8 cellular contexts compared by ENCODE assay signal in genomic region chr3:12483364-12483763, GRCh38. TPM values are rescaled to one million over a fixed set of nuclear protein-coding genes. Genes with fewer than 3 reads are reported as not detected.
DNase-seq lines count a peak whose midpoint lies in the region; ATAC-seq and TF ChIP-seq lines count a peak whose summit lies in the region.

No MANE protein-coding gene starts in this region.

- H3K4me1 ChIP-seq in DND-41 (ENCODE audit: insufficient read depth, low read length) (peaks cover 52% of the 10 kb centered on the region), Loucy (ENCODE audit: insufficient read depth, low read length, poor library complexity, severe bottlenecking) (peaks cover 34% of the 10 kb centered on the region)

- peak overlapping the region; percentile 86 for H3K4me2 ChIP-seq in DND-41 (ENCODE audit: insufficient read depth, low read length)
- H3K4me2 ChIP-seq in Loucy (ENCODE audit: low read depth, low read length, poor library complexity, severe bottlenecking) = peak overlapping the region; percentile 96

- H3K4me1 Mint-ChIP-seq in natural killer cell treated with Interleukin-12 subunit alpha and Interleukin-12 subunit beta and Interleukin-15 and Interleukin-18, amount 100 ng/mL, for 72 hours (ENCODE audit: low read depth in 2 of 2) = peaks cover 22 to 40% of the 10 kb centered on the region in 2 donors

- H3K36me3 ChIP-seq in DND-41 (ENCODE audit: insufficient read depth, low read length) (peaks cover 12% of the 10 kb centered on the region; the same call in 1 of the 2 replicates), Loucy (ENCODE audit: insufficient read depth, low read length) (no peaks in the 10 kb centered on the region)

- no peaks in the 10 kb centered on the region for H3F3A ChIP-seq in Loucy (ENCODE audit: low read depth)

- peaks cover 48% of the 10 kb centered on the region for H3K79me2 ChIP-seq in DND-41 (ENCODE audit: insufficient read depth, low read length)
- H3K79me2 ChIP-seq in Loucy (ENCODE audit: insufficient read depth, low read length) = peaks cover 13% of the 10 kb centered on the region

- no peaks in the 10 kb centered on the region for H3K36me3 Mint-ChIP-seq in natural killer cell treated with Interleukin-12 subunit alpha and Interleukin-12 subunit beta and Interleukin-15 and Interleukin-18, amount 100 ng/mL, for 72 hours

- H3K9me2 ChIP-seq in Loucy (replicated peaks; ENCODE audit: low read depth, low read length) = no peaks in the 10 kb centered on the region

- no peaks in the 10 kb centered on the region for H3K27me3 Mint-ChIP-seq in natural killer cell treated with Interleukin-12 subunit alpha and Interleukin-12 subunit beta and Interleukin-15 and Interleukin-18, amount 100 ng/mL, for 72 hours

- no peak for ATAC-seq in DND-41 (ENCODE audit: insufficient read depth, low read depth)
- no peak for ATAC-seq in natural killer cell treated with Interleukin-12 subunit alpha and Interleukin-12 subunit beta and Interleukin-15 and Interleukin-18, amount 100 ng/mL, for 72 hours
- ATAC-seq in GM18519 (IDR thresholded peaks at IDR 0.05; ENCODE audit: low FRiP score, unreplicated experiment) = no peak
- no peak for ATAC-seq in HG02970 (IDR thresholded peaks at IDR 0.05; ENCODE audit: low FRiP score, unreplicated experiment)

- DNase-seq in DND-41 = no peak
- DNase-seq in caudate nucleus (lab: John Stamatoyannopoulos, UW) = peak in 2 of 61 donors; percentile 10 to 38
- DNase-seq in natural killer cell treated with Interleukin-12 subunit alpha and Interleukin-12 subunit beta and Interleukin-15 and Interleukin-18, amount 100 ng/mL, for 72 hours (ENCODE audit: low spot score) = no peak
- DNase-seq in NCI-H1930 (lab: John Stamatoyannopoulos, UW) = no peak
- no peak for DNase-seq in foreskin melanocyte

- no peaks in the 10 kb centered on the region for H3K27me3 ChIP-seq in DND-41 (ENCODE audit: insufficient read depth, low read length, poor library complexity)
- H3K27me3 ChIP-seq in Loucy (ENCODE audit: insufficient read depth, low read length, poor library complexity, severe bottlenecking) = no peaks in the 10 kb centered on the region

- H3K9me3 Mint-ChIP-seq in natural killer cell treated with Interleukin-12 subunit alpha and Interleukin-12 subunit beta and Interleukin-15 and Interleukin-18, amount 100 ng/mL, for 72 hours = no peaks in the 10 kb centered on the region

- peak overlapping the region; percentile 93 to 95 for H3K27ac Mint-ChIP-seq in natural killer cell treated with Interleukin-12 subunit alpha and Interleukin-12 subunit beta and Interleukin-15 and Interleukin-18, amount 100 ng/mL, for 72 hours

- peak overlapping the region; percentile 71 to 96 for H3K4me3 ChIP-seq in DND-41 (ENCODE audit: low read depth in 1 of 2, low read length in 2 of 2)
- peak overlapping the region; percentile 86 for H3K4me3 ChIP-seq in Loucy (ENCODE audit: low read length, poor library complexity, severe bottlenecking)

- TF ChIP-seq CTCF in DND-41 (IDR thresholded peaks at IDR 0.05; ENCODE audit: borderline replicate concordance, extremely low read depth, low read length, poor library complexity, severe bottlenecking) (no peak), Loucy (conservative IDR thresholded peaks at IDR 0.05; ENCODE audit: low read length) (no peak)

- H3K9ac ChIP-seq in DND-41 (ENCODE audit: low read depth, low read length) (peak overlapping the region; percentile 75), Loucy (ENCODE audit: low read depth, low read length, poor library complexity, severe bottlenecking) (peak overlapping the region; percentile 89)

- no peaks in the 10 kb centered on the region for H3K9me3 ChIP-seq in DND-41 (ENCODE audit: insufficient read depth, low read length, severe bottlenecking)
- H3K9me3 ChIP-seq in Loucy (ENCODE audit: insufficient read depth, low read depth, low read length) = no peaks in the 10 kb centered on the region

- peak overlapping the region; percentile 97 for H3K4me3 Mint-ChIP-seq in natural killer cell treated with Interleukin-12 subunit alpha and Interleukin-12 subunit beta and Interleukin-15 and Interleukin-18, amount 100 ng/mL, for 72 hours

- H4K20me1 ChIP-seq in DND-41 (ENCODE audit: insufficient read depth, low read length) (no peaks in the 10 kb centered on the region), Loucy (ENCODE audit: insufficient read depth, low read length, poor library complexity, severe bottlenecking) (no peaks in the 10 kb centered on the region)

- H3K27ac ChIP-seq in DND-41 (ENCODE audit: low read length) (peak overlapping the region; percentile 96), caudate nucleus (ENCODE audit: low read depth, low read length) (peak overlapping the region; percentile 84)

- H2AFZ ChIP-seq in DND-41 (ENCODE audit: low read depth, low read length) = peak overlapping the region; percentile 87
- peak overlapping the region; percentile 84 for H2AFZ ChIP-seq in Loucy (ENCODE audit: low read length)

RNA-seq across cellular contexts. Expression of gene TSEN2, which starts 0.9 kb away (rescaled TPM):
- 10 to 100 TPM; 12.9 to 32.1 TPM for total RNA-seq in natural killer cell treated with Interleukin-12 subunit alpha and Interleukin-12 subunit beta and Interleukin-15 and Interleukin-18, amount 100 ng/mL, for 72 hours
